10 cellular contexts compared by ENCODE assay signal in genomic region chr3:105970283-105970682, GRCh38.
DNase-seq lines count a peak whose midpoint lies in the region; ATAC-seq and TF ChIP-seq lines count a peak whose summit lies in the region.
"Had no signal": no experiment of that assay in that cellular context is flagged by ENCODE, and none has a peak within 500 bp of the region (broad histone marks: within the 10 kb centered on the region; RNA-seq: fewer than 3 reads in every experiment).

No MANE protein-coding gene starts in this region.

- POLR2A ChIA-PET in OCI-LY7 (lab: Charles Lee) = interaction anchor here (0.7 to 0.8 kb wide), 3 partner anchors 14 to 224 kb away, joined by 3 read pairs; no protein-coding TSS in a partner anchor

- no peaks in the 10 kb centered on the region for H3K4me1 ChIP-seq in OCI-LY7 (ENCODE audit: insufficient read depth, low read length, poor library complexity, severe bottlenecking)
- no peaks in the 10 kb centered on the region for H3K4me1 ChIP-seq in thyroid gland
- H3K4me1 ChIP-seq in testis = peaks cover 3% of the 10 kb centered on the region

- no peaks in the 10 kb centered on the region for H3K79me2 ChIP-seq in OCI-LY7 (ENCODE audit: insufficient read depth, low read depth, low read length)

- TF ChIP-seq POLR2A in thyroid gland (IDR thresholded peaks at IDR 0.05) (no peak), testis (IDR thresholded peaks at IDR 0.05) (no peak)

- CTCF ChIA-PET in OCI-LY7 (lab: Charles Lee; ENCODE audit: unreplicated experiment) = no interaction called here

- 15 to 20% methylated on average over 1 of the region's 1 CpG for whole genome bisulfite sequencing in thyroid gland, 2 donors
- WGBS in testis, 2 donors = 59 to 76% methylated on average over 1 of the region's 1 CpG

- no peaks in the 10 kb centered on the region for H3K9me2 ChIP-seq in OCI-LY7 (ENCODE audit: insufficient read depth, low read length)

- intact Hi-C loops in OCI-LY7 (cut with micrococcal nuclease; ENCODE audit: unreplicated experiment) = no loop called here
- intact Hi-C loops in thyroid gland (cut with DNase I) = no loop called here
- intact Hi-C loops in testis (cut with DNase I; ENCODE audit: low total_unique reads) = no loop called here

- DNase-seq in NCI-H2171 treated with DMSO at 0.1 percent for 48 hours (lab: John Stamatoyannopoulos, UW) = peak; percentile 52
- DNase-seq in NCI-H2171 (lab: John Stamatoyannopoulos, UW) = no peak
- DNase-seq in OCI-LY7 (ENCODE audit: low spot score) = peak; percentile 55
- DNase-seq in fibroblast of pulmonary artery (ENCODE audit: low read depth) = peak; percentile 96
- DNase-seq in thyroid gland = peak; percentile 10 to 26
- no peak for DNase-seq in T-helper 2 cell
- DNase-seq in testis = no peak
- DNase-seq: activated naive CD4-positive, alpha-beta T cell treated with Interleukin-2 at 50 U/mL for 16 hours had no signal

- H3K27me3 ChIP-seq in thyroid gland (no peaks in the 10 kb centered on the region), testis (no peaks in the 10 kb centered on the region)
- H3K27me3 ChIP-seq: gastroesophageal sphincter had no signal

- no peak for ATAC-seq in HG02840 (IDR thresholded peaks at IDR 0.05; ENCODE audit: low FRiP score, unreplicated experiment)
- ATAC-seq: gastroesophageal sphincter had no signal

- no peaks in the 10 kb centered on the region for H4K20me1 ChIP-seq in OCI-LY7 (ENCODE audit: insufficient read depth, low read length)

- TF ChIP-seq CTCF in OCI-LY7 (conservative IDR thresholded peaks at IDR 0.05; ENCODE audit: low read length) (no peak), fibroblast of pulmonary artery (IDR thresholded peaks at IDR 0.05; ENCODE audit: low read length, missing control alignments) (no peak), thyroid gland (IDR thresholded peaks at IDR 0.05) (no peak), testis (IDR thresholded peaks at IDR 0.05) (no peak)

- BruUV-seq in OCI-LY7 (replicated peaks; lab: Mats Ljungman, UMichigan) = no TSS peak

- 0 out of 2 replicates have a peak, but pooled peaks cover 9% of the 10 kb centered on the region for H3K9me3 ChIP-seq in OCI-LY7 (ENCODE audit: low read length)
- no peaks in the 10 kb centered on the region for H3K9me3 ChIP-seq in thyroid gland
- H3K9me3 ChIP-seq in testis = no peaks in the 10 kb centered on the region

- no peaks in the 10 kb centered on the region for H3K36me3 ChIP-seq in OCI-LY7 (ENCODE audit: insufficient read depth, low read length)
- no peaks in the 10 kb centered on the region for H3K36me3 ChIP-seq in thyroid gland
- H3K36me3 ChIP-seq in testis (ENCODE audit: low read depth, missing control alignments) = no peaks in the 10 kb centered on the region
- H3K36me3 ChIP-seq: gastroesophageal sphincter had no signal

- 0 out of 2 replicates have a peak overlapping the region, but pooled peaks have one; percentile 11 for H2AFZ ChIP-seq in OCI-LY7 (ENCODE audit: low read length)

- H3K27ac ChIP-seq in OCI-LY7 (ENCODE audit: low read depth, low read length, poor library complexity, severe bottlenecking) (no peak overlapping the region), thyroid gland (no peak overlapping the region), testis (no peak overlapping the region)
- H3K27ac ChIP-seq: gastroesophageal sphincter had no signal

- H3K4me2 ChIP-seq in OCI-LY7 (ENCODE audit: low read length) = no peak overlapping the region

- H3K4me3 ChIP-seq in OCI-LY7 (ENCODE audit: low read depth, low read length, poor library complexity, severe bottlenecking) (no peak overlapping the region), fibroblast of pulmonary artery (replicated peaks; ENCODE audit: low read depth, low read length) (no peak overlapping the region), thyroid gland (replicated peaks in 1 of 3) (no peak overlapping the region), testis (no peak overlapping the region)
- H3K4me3 ChIP-seq: gastroesophageal sphincter had no signal

Comparison
In these comparisons a context has a peak if more than half of its experiments do, and no peak if none do; other contexts are left out.
1. DNase-seq: peak in NCI-H2171 treated with DMSO at 0.1 percent for 48 hours (single experiment), OCI-LY7 (single experiment), fibroblast of pulmonary artery (single experiment) and thyroid gland (2 of 2); none in NCI-H2171 (single experiment), T-helper 2 cell (0 of 5) and testis (single experiment).